ENCODE assay signal across 1 cellular context in genomic region chr17:38613981-38614779, GRCh38.
TF ChIP-seq lines count a peak whose summit lies in the region.

No MANE protein-coding gene starts in this region.

TF ChIP-seq in HepG2, 621 proteins besides CTCF, POLR2A, EP300 and RAD21 (continued from another document and continues in another):
- peak; percentile 96; the same call in 1 of the 2 replicates for TF ChIP-seq ZNF609 (CRISPR knock-in tag; IDR thresholded peaks at IDR 0.05; ENCODE audit: borderline replicate concordance)
- TF ChIP-seq GPBP1L1 (CRISPR knock-in tag; IDR thresholded peaks at IDR 0.05) = no peak
- TF ChIP-seq PRPF4 (IDR thresholded peaks at IDR 0.05; ENCODE audit: low read depth, low read length, poor library complexity, severe bottlenecking) = no peak
- peak; percentile 94; the same call in 1 of the 2 replicates for TF ChIP-seq ESRRA (CRISPR knock-in tag; IDR thresholded peaks at IDR 0.05; ENCODE audit: low read depth)
- 0 out of 2 replicates have a peak, but pooled peaks have one; percentile 20 for TF ChIP-seq ZNF713 (CRISPR knock-in tag; IDR thresholded peaks at IDR 0.05)
- TF ChIP-seq HNF4G (IDR thresholded peaks at IDR 0.05; ENCODE audit: borderline replicate concordance, low read depth, low read length) = peak; percentile 100
- TF ChIP-seq HNF4G (CRISPR knock-in tag; IDR thresholded peaks at IDR 0.05; ENCODE audit: borderline replicate concordance, low read depth) = peak; percentile 100
- peak; percentile 95 for TF ChIP-seq SOX5 (CRISPR knock-in tag; IDR thresholded peaks at IDR 0.05; ENCODE audit: borderline replicate concordance)
- peak; percentile 50; the same call in 1 of the 2 replicates for TF ChIP-seq MXD3 (CRISPR knock-in tag; IDR thresholded peaks at IDR 0.05)
- peak; percentile 29; the same call in 1 of the 2 replicates for TF ChIP-seq ZNF615 (CRISPR knock-in tag; IDR thresholded peaks at IDR 0.05; ENCODE audit: borderline replicate concordance)
- TF ChIP-seq ZBTB34 (CRISPR knock-in tag; IDR thresholded peaks at IDR 0.05) = peak; percentile 78
- TF ChIP-seq ZNF235 (CRISPR knock-in tag; IDR thresholded peaks at IDR 0.05; ENCODE audit: borderline replicate concordance) = no peak
- TF ChIP-seq ZNF766 (CRISPR knock-in tag; IDR thresholded peaks at IDR 0.05; ENCODE audit: borderline replicate concordance) = peak; percentile 50; the same call in 1 of the 2 replicates
- TF ChIP-seq NFE2L1 (CRISPR knock-in tag; IDR thresholded peaks at IDR 0.05; ENCODE audit: borderline replicate concordance) = no peak
- TF ChIP-seq JARID2 (CRISPR knock-in tag; IDR thresholded peaks at IDR 0.05; ENCODE audit: insufficient replicate concordance) = no peak
- TF ChIP-seq ZNF138 (CRISPR knock-in tag; IDR thresholded peaks at IDR 0.05; ENCODE audit: low read depth) = no peak; the same call in 1 of the 2 replicates
- TF ChIP-seq FOXA1 (IDR thresholded peaks at IDR 0.05) = peak; percentile 91
- peak; percentile 97 for TF ChIP-seq FOXA1 (CRISPR knock-in tag; IDR thresholded peaks at IDR 0.05)
- TF ChIP-seq REPIN1 (CRISPR knock-in tag; IDR thresholded peaks at IDR 0.05; ENCODE audit: borderline replicate concordance, low read depth) = peak; percentile 90
- TF ChIP-seq CC2D1A (CRISPR knock-in tag; IDR thresholded peaks at IDR 0.05) = no peak
- peak; percentile 90 for TF ChIP-seq ZBTB7B (CRISPR knock-in tag; IDR thresholded peaks at IDR 0.05)
- no peak for TF ChIP-seq HNRNPLL (IDR thresholded peaks at IDR 0.05; ENCODE audit: low read depth, low read length, poor library complexity, severe bottlenecking)
- no peak for TF ChIP-seq GMEB2 (CRISPR knock-in tag; IDR thresholded peaks at IDR 0.05; ENCODE audit: low read depth)
- no peak; the same call in 1 of the 2 replicates for TF ChIP-seq ZNF510 (CRISPR knock-in tag; IDR thresholded peaks at IDR 0.05; ENCODE audit: low read depth)
- no peak for TF ChIP-seq ZNF260 (CRISPR knock-in tag; IDR thresholded peaks at IDR 0.05; ENCODE audit: borderline replicate concordance, low read depth)
- TF ChIP-seq SAFB2 (CRISPR knock-in tag; IDR thresholded peaks at IDR 0.05; ENCODE audit: borderline replicate concordance, low read depth) = peak; percentile 31; the same call in 1 of the 2 replicates
- TF ChIP-seq MEF2D (CRISPR knock-in tag; IDR thresholded peaks at IDR 0.05) = peak; percentile 99
- TF ChIP-seq ZNF672 (CRISPR knock-in tag; IDR thresholded peaks at IDR 0.05) = no peak
- TF ChIP-seq ZSCAN20 (CRISPR knock-in tag; IDR thresholded peaks at IDR 0.05; ENCODE audit: borderline replicate concordance) = no peak
- TF ChIP-seq ZNF431 (CRISPR knock-in tag; IDR thresholded peaks at IDR 0.05; ENCODE audit: borderline replicate concordance, low read depth) = peak; percentile 87; the same call in 1 of the 2 replicates
- TF ChIP-seq CHD4 (IDR thresholded peaks at IDR 0.05; ENCODE audit: borderline replicate concordance, low read length) = no peak; the same call in 1 of the 2 replicates
- 0 out of 2 replicates have a peak, but pooled peaks have one; percentile 87 for TF ChIP-seq ZNF550 (CRISPR knock-in tag; IDR thresholded peaks at IDR 0.05; ENCODE audit: borderline replicate concordance)
- no peak; the same call in 1 of the 2 replicates for TF ChIP-seq KDM5A (IDR thresholded peaks at IDR 0.05; ENCODE audit: borderline replicate concordance, low read length)
- no peak; the same call in 1 of the 2 replicates for TF ChIP-seq ZNF547 (CRISPR knock-in tag; IDR thresholded peaks at IDR 0.05)
- 0 out of 2 replicates have a peak, but pooled peaks have one; percentile 27 for TF ChIP-seq MTERF4 (CRISPR knock-in tag; IDR thresholded peaks at IDR 0.05)
- TF ChIP-seq RARG (CRISPR knock-in tag; IDR thresholded peaks at IDR 0.05; ENCODE audit: low read depth) = no peak
- peak; percentile 95 for TF ChIP-seq ARNTL (CRISPR knock-in tag; IDR thresholded peaks at IDR 0.05)
- TF ChIP-seq HCFC1 (IDR thresholded peaks at IDR 0.05; ENCODE audit: low read depth, low read length) = no peak
- TF ChIP-seq BCLAF1 (IDR thresholded peaks at IDR 0.05) = no peak
- TF ChIP-seq NFIC (IDR thresholded peaks at IDR 0.05; ENCODE audit: low read length) = peak; percentile 97
- TF ChIP-seq HOXA5 (CRISPR knock-in tag; IDR thresholded peaks at IDR 0.05) = peak; percentile 96
- no peak for TF ChIP-seq ZNF101 (CRISPR knock-in tag; IDR thresholded peaks at IDR 0.05; ENCODE audit: borderline replicate concordance, low read depth)
- no peak for TF ChIP-seq ZNF784 (CRISPR knock-in tag; IDR thresholded peaks at IDR 0.05; ENCODE audit: borderline replicate concordance)
- peak; percentile 95 for TF ChIP-seq ZSCAN9 (CRISPR knock-in tag; IDR thresholded peaks at IDR 0.05; ENCODE audit: borderline replicate concordance)
- TF ChIP-seq ZMAT3 (CRISPR knock-in tag; conservative IDR thresholded peaks at IDR 0.05) = peak; percentile 96
- peak; percentile 93 for TF ChIP-seq ZSCAN21 (CRISPR knock-in tag; IDR thresholded peaks at IDR 0.05; ENCODE audit: borderline replicate concordance)
- peak; percentile 94 for TF ChIP-seq MEIS2 (CRISPR knock-in tag; IDR thresholded peaks at IDR 0.05)
- peak; percentile 68 for TF ChIP-seq GABPB1 (CRISPR knock-in tag; IDR thresholded peaks at IDR 0.05)
- TF ChIP-seq ZKSCAN5 (CRISPR knock-in tag; IDR thresholded peaks at IDR 0.05) = no peak
- peak; percentile 96 for TF ChIP-seq ISL2 (CRISPR knock-in tag; IDR thresholded peaks at IDR 0.05)
- TF ChIP-seq ZFP90 (CRISPR knock-in tag; IDR thresholded peaks at IDR 0.05; ENCODE audit: borderline replicate concordance) = peak; percentile 93
- TF ChIP-seq ATF2 (CRISPR knock-in tag; IDR thresholded peaks at IDR 0.05) = peak; percentile 97
- no peak for TF ChIP-seq SRSF1 (optimal IDR thresholded peaks at IDR 0.05; ENCODE audit: low read depth, low read length)
